ENCODE assay signal across 1 cellular context in the genomic region with DNA sequence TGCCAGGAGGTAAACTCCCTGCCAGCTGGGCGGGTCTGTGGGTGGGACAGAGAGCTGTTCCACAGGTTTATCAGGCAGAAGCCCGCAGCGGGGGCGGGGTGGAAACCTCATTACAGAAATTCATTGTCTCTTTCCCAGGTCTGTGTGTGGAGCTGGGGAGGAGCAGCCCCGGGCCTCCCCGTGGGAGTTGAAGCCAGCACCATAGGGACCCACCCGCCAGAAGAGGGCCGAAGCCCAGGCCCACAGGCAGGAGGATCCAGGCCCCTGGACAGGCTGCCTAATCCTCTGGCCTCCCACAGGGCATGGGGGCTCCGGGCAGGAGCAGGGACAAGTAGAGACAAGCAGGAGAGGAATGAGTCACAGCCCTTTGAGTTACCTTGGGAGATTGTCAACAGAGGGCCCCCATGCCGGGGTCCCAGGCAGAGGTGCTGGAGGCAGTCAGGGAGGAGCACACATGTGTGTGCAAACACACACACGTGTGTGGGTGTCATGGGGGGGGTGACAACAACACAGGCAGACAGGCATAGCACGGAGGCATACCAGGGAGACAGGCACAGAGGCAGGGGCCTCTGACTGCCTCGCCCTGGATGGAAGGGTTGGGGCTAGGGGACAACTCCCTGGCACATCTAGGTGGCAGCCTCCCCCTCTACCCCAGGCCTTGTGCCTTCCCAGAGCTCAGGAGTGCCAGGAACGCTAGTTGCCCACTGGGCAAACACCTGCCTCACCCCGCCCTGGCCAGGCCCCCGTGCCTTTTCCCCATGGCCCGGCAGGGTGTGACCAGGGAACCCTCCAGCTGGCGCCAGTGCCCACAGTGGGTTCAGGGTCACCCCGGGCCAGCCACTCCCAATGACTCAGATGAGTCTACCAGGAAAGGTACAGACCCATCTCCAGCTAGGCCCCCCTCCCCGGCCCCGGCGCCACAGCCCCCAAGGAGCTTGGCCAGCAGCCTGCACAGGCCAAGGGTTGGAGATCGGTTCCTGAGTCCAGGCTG.
TF ChIP-seq lines count a peak whose summit lies in the region.

No MANE protein-coding gene starts in this region.

TF ChIP-seq in K562, 482 proteins besides CTCF, POLR2A, EP300 and RAD21 (continues in another document):
- TF ChIP-seq KDM5B (IDR thresholded peaks at IDR 0.05; ENCODE audit: insufficient replicate concordance, low read depth, low read length), result peak; percentile 33
- TF ChIP-seq, protein P1, sequence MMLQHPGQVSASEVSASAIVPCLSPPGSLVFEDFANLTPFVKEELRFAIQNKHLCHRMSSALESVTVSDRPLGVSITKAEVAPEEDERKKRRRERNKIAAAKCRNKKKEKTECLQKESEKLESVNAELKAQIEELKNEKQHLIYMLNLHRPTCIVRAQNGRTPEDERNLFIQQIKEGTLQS (IDR thresholded peaks at IDR 0.05), result peak; percentile 56
- TF ChIP-seq, protein P1 (CRISPR knock-in tag; conservative IDR thresholded peaks at IDR 0.05), result no peak
- TF ChIP-seq JUN (IDR thresholded peaks at IDR 0.05; ENCODE audit: borderline replicate concordance, low read depth, low read length), result 0 out of 2 replicates have a peak, but pooled peaks have one; percentile 20
- no peak for TF ChIP-seq JUN (CRISPR knock-in tag; IDR thresholded peaks at IDR 0.05; ENCODE audit: borderline replicate concordance)
- no peak for TF ChIP-seq HNRNPUL1 (IDR thresholded peaks at IDR 0.05; ENCODE audit: low read length)
- TF ChIP-seq, protein P2, sequence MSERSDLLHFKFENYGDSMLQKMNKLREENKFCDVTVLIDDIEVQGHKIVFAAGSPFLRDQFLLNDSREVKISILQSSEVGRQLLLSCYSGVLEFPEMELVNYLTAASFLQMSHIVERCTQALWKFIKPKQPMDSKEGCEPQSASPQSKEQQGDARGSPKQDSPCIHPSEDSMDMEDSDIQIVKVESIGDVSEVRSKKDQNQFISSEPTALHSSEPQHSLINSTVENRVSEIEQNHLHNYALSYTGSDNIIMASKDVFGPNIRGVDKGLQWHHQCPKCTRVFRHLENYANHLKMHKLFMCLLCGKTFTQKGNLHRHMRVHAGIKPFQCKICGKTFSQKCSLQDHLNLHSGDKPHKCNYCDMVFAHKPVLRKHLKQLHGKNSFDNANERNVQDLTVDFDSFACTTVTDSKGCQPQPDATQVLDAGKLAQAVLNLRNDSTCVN (CRISPR knock-in tag; IDR thresholded peaks at IDR 0.05), result peak; percentile 34; the same call in 1 of the 2 replicates
- TF ChIP-seq, protein P3, sequence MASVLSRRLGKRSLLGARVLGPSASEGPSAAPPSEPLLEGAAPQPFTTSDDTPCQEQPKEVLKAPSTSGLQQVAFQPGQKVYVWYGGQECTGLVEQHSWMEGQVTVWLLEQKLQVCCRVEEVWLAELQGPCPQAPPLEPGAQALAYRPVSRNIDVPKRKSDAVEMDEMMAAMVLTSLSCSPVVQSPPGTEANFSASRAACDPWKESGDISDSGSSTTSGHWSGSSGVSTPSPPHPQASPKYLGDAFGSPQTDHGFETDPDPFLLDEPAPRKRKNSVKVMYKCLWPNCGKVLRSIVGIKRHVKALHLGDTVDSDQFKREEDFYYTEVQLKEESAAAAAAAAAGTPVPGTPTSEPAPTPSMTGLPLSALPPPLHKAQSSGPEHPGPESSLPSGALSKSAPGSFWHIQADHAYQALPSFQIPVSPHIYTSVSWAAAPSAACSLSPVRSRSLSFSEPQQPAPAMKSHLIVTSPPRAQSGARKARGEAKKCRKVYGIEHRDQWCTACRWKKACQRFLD (CRISPR knock-in tag; IDR thresholded peaks at IDR 0.05), result peak; percentile 42; the same call in 1 of the 2 replicates
- TF ChIP-seq FOXK2 (conservative IDR thresholded peaks at IDR 0.05 in 1 of 2, IDR thresholded peaks at IDR 0.05 in 1 of 2; ENCODE audit: low read depth in 2 of 2), result peak; percentile 56 to 63; a peak in 3 of 4 replicates
- TF ChIP-seq, protein P4, sequence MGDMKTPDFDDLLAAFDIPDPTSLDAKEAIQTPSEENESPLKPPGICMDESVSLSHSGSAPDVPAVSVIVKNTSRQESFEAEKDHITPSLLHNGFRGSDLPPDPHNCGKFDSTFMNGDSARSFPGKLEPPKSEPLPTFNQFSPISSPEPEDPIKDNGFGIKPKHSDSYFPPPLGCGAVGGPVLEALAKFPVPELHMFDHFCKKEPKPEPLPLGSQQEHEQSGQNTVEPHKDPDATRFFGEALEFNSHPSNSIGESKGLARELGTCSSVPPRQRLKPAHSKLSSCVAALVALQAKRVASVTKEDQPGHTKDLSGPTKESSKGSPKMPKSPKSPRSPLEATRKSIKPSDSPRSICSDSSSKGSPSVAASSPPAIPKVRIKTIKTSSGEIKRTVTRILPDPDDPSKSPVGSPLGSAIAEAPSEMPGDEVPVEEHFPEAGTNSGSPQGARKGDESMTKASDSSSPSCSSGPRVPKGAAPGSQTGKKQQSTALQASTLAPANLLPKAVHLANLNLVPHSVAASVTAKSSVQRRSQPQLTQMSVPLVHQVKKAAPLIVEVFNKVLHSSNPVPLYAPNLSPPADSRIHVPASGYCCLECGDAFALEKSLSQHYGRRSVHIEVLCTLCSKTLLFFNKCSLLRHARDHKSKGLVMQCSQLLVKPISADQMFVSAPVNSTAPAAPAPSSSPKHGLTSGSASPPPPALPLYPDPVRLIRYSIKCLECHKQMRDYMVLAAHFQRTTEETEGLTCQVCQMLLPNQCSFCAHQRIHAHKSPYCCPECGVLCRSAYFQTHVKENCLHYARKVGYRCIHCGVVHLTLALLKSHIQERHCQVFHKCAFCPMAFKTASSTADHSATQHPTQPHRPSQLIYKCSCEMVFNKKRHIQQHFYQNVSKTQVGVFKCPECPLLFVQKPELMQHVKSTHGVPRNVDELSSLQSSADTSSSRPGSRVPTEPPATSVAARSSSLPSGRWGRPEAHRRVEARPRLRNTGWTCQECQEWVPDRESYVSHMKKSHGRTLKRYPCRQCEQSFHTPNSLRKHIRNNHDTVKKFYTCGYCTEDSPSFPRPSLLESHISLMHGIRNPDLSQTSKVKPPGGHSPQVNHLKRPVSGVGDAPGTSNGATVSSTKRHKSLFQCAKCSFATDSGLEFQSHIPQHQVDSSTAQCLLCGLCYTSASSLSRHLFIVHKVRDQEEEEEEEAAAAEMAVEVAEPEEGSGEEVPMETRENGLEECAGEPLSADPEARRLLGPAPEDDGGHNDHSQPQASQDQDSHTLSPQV (IDR thresholded peaks at IDR 0.05), result 0 out of 2 replicates have a peak, but pooled peaks have one; percentile 56
- TF ChIP-seq, protein P5, sequence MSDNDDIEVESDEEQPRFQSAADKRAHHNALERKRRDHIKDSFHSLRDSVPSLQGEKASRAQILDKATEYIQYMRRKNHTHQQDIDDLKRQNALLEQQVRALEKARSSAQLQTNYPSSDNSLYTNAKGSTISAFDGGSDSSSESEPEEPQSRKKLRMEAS (CRISPR knock-in tag; IDR thresholded peaks at IDR 0.05), result peak; percentile 30; the same call in 1 of the 2 replicates
- TF ChIP-seq POLR2AphosphoS5 (IDR thresholded peaks at IDR 0.05; ENCODE audit: control insufficient read depth, insufficient read depth, low read depth, low read length), result 0 out of 2 replicates have a peak, but pooled peaks have one; percentile 17
- TF ChIP-seq, protein P6, sequence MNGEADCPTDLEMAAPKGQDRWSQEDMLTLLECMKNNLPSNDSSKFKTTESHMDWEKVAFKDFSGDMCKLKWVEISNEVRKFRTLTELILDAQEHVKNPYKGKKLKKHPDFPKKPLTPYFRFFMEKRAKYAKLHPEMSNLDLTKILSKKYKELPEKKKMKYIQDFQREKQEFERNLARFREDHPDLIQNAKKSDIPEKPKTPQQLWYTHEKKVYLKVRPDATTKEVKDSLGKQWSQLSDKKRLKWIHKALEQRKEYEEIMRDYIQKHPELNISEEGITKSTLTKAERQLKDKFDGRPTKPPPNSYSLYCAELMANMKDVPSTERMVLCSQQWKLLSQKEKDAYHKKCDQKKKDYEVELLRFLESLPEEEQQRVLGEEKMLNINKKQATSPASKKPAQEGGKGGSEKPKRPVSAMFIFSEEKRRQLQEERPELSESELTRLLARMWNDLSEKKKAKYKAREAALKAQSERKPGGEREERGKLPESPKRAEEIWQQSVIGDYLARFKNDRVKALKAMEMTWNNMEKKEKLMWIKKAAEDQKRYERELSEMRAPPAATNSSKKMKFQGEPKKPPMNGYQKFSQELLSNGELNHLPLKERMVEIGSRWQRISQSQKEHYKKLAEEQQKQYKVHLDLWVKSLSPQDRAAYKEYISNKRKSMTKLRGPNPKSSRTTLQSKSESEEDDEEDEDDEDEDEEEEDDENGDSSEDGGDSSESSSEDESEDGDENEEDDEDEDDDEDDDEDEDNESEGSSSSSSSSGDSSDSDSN (IDR thresholded peaks at IDR 0.05; ENCODE audit: borderline replicate concordance in 1 of 2, low read depth in 2 of 2, low read length in 2 of 2), result peak in 1 of 2 experiments; percentile 70; a peak in 1 of 4 replicates
- TF ChIP-seq SMARCC2 (IDR thresholded peaks at IDR 0.05; ENCODE audit: low read depth), result peak; percentile 40; the same call in 1 of the 2 replicates
- no peak for TF ChIP-seq RFX7 (CRISPR knock-in tag; IDR thresholded peaks at IDR 0.05)
- TF ChIP-seq EGR1 (conservative IDR thresholded peaks at IDR 0.05), result peak; percentile 54
- TF ChIP-seq, protein P7, sequence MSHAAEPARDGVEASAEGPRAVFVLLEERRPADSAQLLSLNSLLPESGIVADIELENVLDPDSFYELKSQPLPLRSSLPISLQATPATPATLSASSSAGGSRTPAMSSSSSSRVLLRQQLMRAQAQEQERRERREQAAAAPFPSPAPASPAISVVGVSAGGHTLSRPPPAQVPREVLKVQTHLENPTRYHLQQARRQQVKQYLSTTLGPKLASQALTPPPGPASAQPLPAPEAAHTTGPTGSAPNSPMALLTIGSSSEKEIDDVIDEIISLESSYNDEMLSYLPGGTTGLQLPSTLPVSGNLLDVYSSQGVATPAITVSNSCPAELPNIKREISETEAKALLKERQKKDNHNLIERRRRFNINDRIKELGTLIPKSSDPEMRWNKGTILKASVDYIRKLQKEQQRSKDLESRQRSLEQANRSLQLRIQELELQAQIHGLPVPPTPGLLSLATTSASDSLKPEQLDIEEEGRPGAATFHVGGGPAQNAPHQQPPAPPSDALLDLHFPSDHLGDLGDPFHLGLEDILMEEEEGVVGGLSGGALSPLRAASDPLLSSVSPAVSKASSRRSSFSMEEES (CRISPR knock-in tag; IDR thresholded peaks at IDR 0.05), result no peak
- TF ChIP-seq, protein P8, sequence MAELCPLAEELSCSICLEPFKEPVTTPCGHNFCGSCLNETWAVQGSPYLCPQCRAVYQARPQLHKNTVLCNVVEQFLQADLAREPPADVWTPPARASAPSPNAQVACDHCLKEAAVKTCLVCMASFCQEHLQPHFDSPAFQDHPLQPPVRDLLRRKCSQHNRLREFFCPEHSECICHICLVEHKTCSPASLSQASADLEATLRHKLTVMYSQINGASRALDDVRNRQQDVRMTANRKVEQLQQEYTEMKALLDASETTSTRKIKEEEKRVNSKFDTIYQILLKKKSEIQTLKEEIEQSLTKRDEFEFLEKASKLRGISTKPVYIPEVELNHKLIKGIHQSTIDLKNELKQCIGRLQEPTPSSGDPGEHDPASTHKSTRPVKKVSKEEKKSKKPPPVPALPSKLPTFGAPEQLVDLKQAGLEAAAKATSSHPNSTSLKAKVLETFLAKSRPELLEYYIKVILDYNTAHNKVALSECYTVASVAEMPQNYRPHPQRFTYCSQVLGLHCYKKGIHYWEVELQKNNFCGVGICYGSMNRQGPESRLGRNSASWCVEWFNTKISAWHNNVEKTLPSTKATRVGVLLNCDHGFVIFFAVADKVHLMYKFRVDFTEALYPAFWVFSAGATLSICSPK (IDR thresholded peaks at IDR 0.05; ENCODE audit: borderline replicate concordance), result 0 out of 2 replicates have a peak, but pooled peaks have one; percentile 50
- no peak for TF ChIP-seq BRCA1 (IDR thresholded peaks at IDR 0.05)
- TF ChIP-seq BRCA1 (CRISPR knock-in tag; IDR thresholded peaks at IDR 0.05), result no peak
- peak; percentile 81 for TF ChIP-seq FOSL1 (tag; conservative IDR thresholded peaks at IDR 0.05)
- 0 out of 2 replicates have a peak, but pooled peaks have one; percentile 20 for TF ChIP-seq GTF2E2 (tag; IDR thresholded peaks at IDR 0.05)
- peak; percentile 8 to 79; a peak in 2 of 4 replicates for TF ChIP-seq FOXA3 (CRISPR knock-in tag; conservative IDR thresholded peaks at IDR 0.05 in 1 of 2, IDR thresholded peaks at IDR 0.05 in 1 of 2)
- TF ChIP-seq SMARCA4 (IDR thresholded peaks at IDR 0.05), result peak; percentile 66
- TF ChIP-seq ZBTB7A (IDR thresholded peaks at IDR 0.05; ENCODE audit: borderline replicate concordance, control insufficient read depth, low read depth, low read length), result peak; percentile 84
- peak; percentile 39 to 58; a peak in 1 of 4 replicates for TF ChIP-seq MAZ (CRISPR knock-in tag; conservative IDR thresholded peaks at IDR 0.05 in 1 of 2, IDR thresholded peaks at IDR 0.05 in 1 of 2)
- TF ChIP-seq ARID1B (IDR thresholded peaks at IDR 0.05), result peak; percentile 57
- TF ChIP-seq, protein P9, sequence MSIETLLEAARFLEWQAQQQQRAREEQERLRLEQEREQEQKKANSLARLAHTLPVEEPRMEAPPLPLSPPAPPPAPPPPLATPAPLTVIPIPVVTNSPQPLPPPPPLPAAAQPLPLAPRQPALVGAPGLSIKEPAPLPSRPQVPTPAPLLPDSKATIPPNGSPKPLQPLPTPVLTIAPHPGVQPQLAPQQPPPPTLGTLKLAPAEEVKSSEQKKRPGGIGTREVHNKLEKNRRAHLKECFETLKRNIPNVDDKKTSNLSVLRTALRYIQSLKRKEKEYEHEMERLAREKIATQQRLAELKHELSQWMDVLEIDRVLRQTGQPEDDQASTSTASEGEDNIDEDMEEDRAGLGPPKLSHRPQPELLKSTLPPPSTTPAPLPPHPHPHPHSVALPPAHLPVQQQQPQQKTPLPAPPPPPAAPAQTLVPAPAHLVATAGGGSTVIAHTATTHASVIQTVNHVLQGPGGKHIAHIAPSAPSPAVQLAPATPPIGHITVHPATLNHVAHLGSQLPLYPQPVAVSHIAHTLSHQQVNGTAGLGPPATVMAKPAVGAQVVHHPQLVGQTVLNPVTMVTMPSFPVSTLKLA (conservative IDR thresholded peaks at IDR 0.05), result peak; percentile 52 to 69; a peak in 2 of 4 replicates
- TF ChIP-seq ZNF263 (CRISPR knock-in tag; IDR thresholded peaks at IDR 0.05; ENCODE audit: borderline replicate concordance), result peak; percentile 49; the same call in 1 of the 2 replicates
- peak; percentile 74 for TF ChIP-seq JUND (IDR thresholded peaks at IDR 0.05; ENCODE audit: borderline replicate concordance, low read depth, low read length)
- peak; percentile 30; the same call in 1 of the 3 replicates for TF ChIP-seq JUND (tag; IDR thresholded peaks at IDR 0.05; ENCODE audit: borderline replicate concordance, low read depth, low read length)
- peak; percentile 42 for TF ChIP-seq SAP30 (IDR thresholded peaks at IDR 0.05; ENCODE audit: borderline replicate concordance, insufficient read depth, low read depth, low read length, poor library complexity, severe bottlenecking)
- TF ChIP-seq ZNF239 (CRISPR knock-in tag; IDR thresholded peaks at IDR 0.05), result no peak
- TF ChIP-seq CTBP1 (IDR thresholded peaks at IDR 0.05; ENCODE audit: borderline replicate concordance), result 0 out of 2 replicates have a peak, but pooled peaks have one; percentile 31
- TF ChIP-seq, protein P10, sequence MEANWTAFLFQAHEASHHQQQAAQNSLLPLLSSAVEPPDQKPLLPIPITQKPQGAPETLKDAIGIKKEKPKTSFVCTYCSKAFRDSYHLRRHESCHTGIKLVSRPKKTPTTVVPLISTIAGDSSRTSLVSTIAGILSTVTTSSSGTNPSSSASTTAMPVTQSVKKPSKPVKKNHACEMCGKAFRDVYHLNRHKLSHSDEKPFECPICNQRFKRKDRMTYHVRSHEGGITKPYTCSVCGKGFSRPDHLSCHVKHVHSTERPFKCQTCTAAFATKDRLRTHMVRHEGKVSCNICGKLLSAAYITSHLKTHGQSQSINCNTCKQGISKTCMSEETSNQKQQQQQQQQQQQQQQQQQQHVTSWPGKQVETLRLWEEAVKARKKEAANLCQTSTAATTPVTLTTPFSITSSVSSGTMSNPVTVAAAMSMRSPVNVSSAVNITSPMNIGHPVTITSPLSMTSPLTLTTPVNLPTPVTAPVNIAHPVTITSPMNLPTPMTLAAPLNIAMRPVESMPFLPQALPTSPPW (CRISPR knock-in tag; IDR thresholded peaks at IDR 0.05), result peak; percentile 40
